ENCODE assay signal across 9 cellular contexts in the genomic region with DNA sequence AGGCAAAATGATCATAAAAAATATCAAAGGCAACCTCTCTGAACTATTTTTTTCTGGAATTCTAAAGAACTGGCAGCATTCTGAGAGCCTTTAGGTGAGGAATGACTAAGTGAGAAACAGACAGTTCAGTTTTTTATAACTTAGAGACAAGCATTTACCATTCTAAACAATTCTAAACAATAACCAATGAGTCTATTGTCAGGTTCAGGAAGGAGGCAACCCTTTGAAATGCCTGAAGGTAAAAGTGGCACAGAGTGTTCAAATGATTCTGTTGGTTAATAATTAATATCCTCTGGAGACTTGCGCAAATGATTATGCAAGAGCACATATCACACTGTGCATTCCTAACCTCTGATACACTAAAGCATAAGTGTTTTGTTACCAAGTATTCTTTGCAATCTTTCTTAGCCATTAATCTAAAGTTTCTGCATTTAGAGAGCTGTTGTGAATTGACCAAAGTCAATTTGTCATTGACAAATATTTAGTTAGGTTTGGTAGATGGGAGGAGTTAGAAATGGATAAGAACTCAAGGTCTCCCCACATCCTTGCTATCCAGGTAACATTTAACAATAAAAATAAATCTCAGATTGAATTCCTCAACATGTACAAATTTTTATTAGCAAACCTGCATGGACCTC. TPM values are rescaled to one million over a fixed set of nuclear protein-coding genes. Genes with fewer than 3 reads are reported as not detected.
A peak's percentile ranks its signal among the peaks of the same experiment; 100 is the strongest.
DNase-seq lines count a peak whose midpoint lies in the region; ATAC-seq and TF ChIP-seq lines count a peak whose summit lies in the region.
"Had no signal": no experiment of that assay in that cellular context is flagged by ENCODE, and none has a peak within 500 bp of the region (broad histone marks: within the 10 kb centered on the region; RNA-seq: fewer than 3 reads in every experiment).

No MANE protein-coding gene starts in this region.

- no peak overlapping the region for H3K27ac Mint-ChIP-seq in effector memory CD8-positive, alpha-beta T cell

- H3K4me1 Mint-ChIP-seq in effector memory CD8-positive, alpha-beta T cell (ENCODE audit: low read depth in 2 of 2): peaks cover 2 to 4% of the 10 kb centered on the region in 2 donors

- H3K4me3 ChIP-seq in kidney epithelial cell (ENCODE audit: low read depth, low read length) (no peak overlapping the region), upper lobe of left lung (no peak overlapping the region)
- H3K4me3 ChIP-seq: cardiac muscle cell had no signal

- peak; percentile 76 for DNase-seq in HT1080 (ENCODE audit: low read depth)
- peak; percentile 68 for DNase-seq in astrocyte of the hippocampus (ENCODE audit: low read depth, low spot score)
- DNase-seq in kidney epithelial cell (ENCODE audit: low read depth): peak; percentile 98
- DNase-seq in upper lobe of left lung: no peak
- no peak for DNase-seq in mucosa of gallbladder (ENCODE audit: low spot score)
- no peak for DNase-seq in effector memory CD8-positive, alpha-beta T cell
- DNase-seq: occipital lobe had no signal

- ATAC-seq in upper lobe of left lung (ENCODE audit: low FRiP score in 2 of 2): peak; percentile 78 to 88
- no peak for ATAC-seq in GM21576 (IDR thresholded peaks at IDR 0.05; ENCODE audit: unreplicated experiment)
- no peak for ATAC-seq in effector memory CD8-positive, alpha-beta T cell (replicated peaks)

- TF ChIP-seq POLR2A in upper lobe of left lung (IDR thresholded peaks at IDR 0.05): no peak

- peaks cover 9 to 24% (median 17%) of the 10 kb centered on the region in 4 donors for H3K4me1 ChIP-seq in upper lobe of left lung

- no peak overlapping the region for H3K4me3 Mint-ChIP-seq in effector memory CD8-positive, alpha-beta T cell

- H3K9me3 Mint-ChIP-seq in effector memory CD8-positive, alpha-beta T cell: no peaks in the 10 kb centered on the region

- H3K36me3 Mint-ChIP-seq in effector memory CD8-positive, alpha-beta T cell (ENCODE audit: insufficient read depth): no peaks in the 10 kb centered on the region

- H3K36me3 ChIP-seq in kidney epithelial cell (ENCODE audit: control insufficient read depth, insufficient read depth, low read length) (no peaks in the 10 kb centered on the region), upper lobe of left lung (no peaks in the 10 kb centered on the region)
- H3K36me3 ChIP-seq: cardiac muscle cell had no signal

- no peaks in the 10 kb centered on the region for H3K27me3 Mint-ChIP-seq in effector memory CD8-positive, alpha-beta T cell

- H3K27ac ChIP-seq in upper lobe of left lung: peak overlapping the region; percentile 65 to 80 (median 70)
- H3K27ac ChIP-seq: cardiac muscle cell had no signal

- WGBS in upper lobe of left lung, 2 donors: 32 to 50% methylated on average over 1 of the region's 1 CpG

- peak in 3 of 4 donors; percentile 74 to 99 (median 95) for TF ChIP-seq EP300 in upper lobe of left lung (IDR thresholded peaks at IDR 0.05)

- H3K27me3 ChIP-seq in kidney epithelial cell (ENCODE audit: control insufficient read depth, insufficient read depth, low read length) (no peaks in the 10 kb centered on the region), upper lobe of left lung (no peaks in the 10 kb centered on the region)
- H3K27me3 ChIP-seq: cardiac muscle cell had no signal

- TF ChIP-seq CTCF in kidney epithelial cell (IDR thresholded peaks at IDR 0.05; ENCODE audit: insufficient read depth, low read length, poor library complexity, severe bottlenecking) (no peak), upper lobe of left lung (IDR thresholded peaks at IDR 0.05) (no peak)

- H3K9me3 ChIP-seq in upper lobe of left lung: no peaks in the 10 kb centered on the region

RNA-seq across cellular contexts. Expression of gene TGFBR2, which starts 9.2 kb away (rescaled TPM):
- total RNA-seq in HT1080 (2014; rRNA removed; shearing (Covaris generic)): 76.6 and 98.3 TPM in 2 replicates
- polyA plus RNA-seq in HT1080 (2015; cell fraction: cytosol; rRNA removed): 187 and 231 TPM in 2 replicates
- polyA plus RNA-seq in HT1080 (2015; cell fraction: nucleus; rRNA removed): 149 and 155 TPM in 2 replicates
- total RNA-seq in kidney epithelial cell (33.4 and 34.4 TPM in 2 replicates), upper lobe of left lung (100 to 1,000 TPM in 5 of 6 donors, 10 to 100 TPM in 1; 82.8 to 385 (median 285) TPM), mucosa of gallbladder (144 TPM)

Comparison
In these comparisons a context has a peak if more than half of its experiments do, and no peak if none do; other contexts are left out.
1. DNase-seq: peak in HT1080 (single experiment), astrocyte of the hippocampus (single experiment) and kidney epithelial cell (single experiment); none in upper lobe of left lung (0 of 2), mucosa of gallbladder (single experiment) and effector memory CD8-positive, alpha-beta T cell (0 of 3).
2. ATAC-seq: peak in upper lobe of left lung (2 of 2); none in GM21576 (single experiment) and effector memory CD8-positive, alpha-beta T cell (single experiment).